ENCODE assay signal across 24 cellular contexts in the genomic region with DNA sequence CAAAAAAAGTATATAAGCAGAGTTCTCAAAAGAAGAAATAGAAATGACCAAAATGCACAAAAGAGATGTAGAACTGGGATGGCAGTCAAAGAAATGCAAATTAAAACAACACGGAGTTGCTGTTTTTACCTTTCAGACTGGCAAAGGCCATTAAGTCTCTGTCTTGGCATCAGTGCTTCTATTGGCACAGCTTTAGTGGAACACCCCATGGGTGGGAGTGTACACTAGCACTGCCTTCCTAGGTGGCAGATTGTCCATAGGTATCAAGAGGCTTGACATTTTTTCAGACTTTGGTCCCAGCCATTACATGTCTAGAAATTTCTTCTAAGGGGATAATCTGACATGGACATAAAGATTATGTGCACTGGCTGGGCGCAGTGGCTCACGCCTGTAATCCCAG.
"Had no signal": no experiment of that assay in that cellular context is flagged by ENCODE, and none has a peak within 500 bp of the region (broad histone marks: within the 10 kb centered on the region; RNA-seq: fewer than 3 reads in every experiment).

No MANE protein-coding gene starts in this region.

- H3K36me3 Mint-ChIP-seq: activated naive CD8-positive, alpha-beta T cell treated with anti-CD3 and anti-CD28 coated beads, Interleukin-2, amount 10 ng/mL, durations not matched to agents 7 days and 5 days; immature natural killer cell; natural killer cell treated with Interleukin-12 subunit alpha and Interleukin-12 subunit beta and Interleukin-15 and Interleukin-18, amount 100 ng/mL, for 72 hours; stimulated activated naive B cell treated with anti-CD40 and anti-IgM and Interleukin-4, amounts not matched to agents 10 μg/mL and 1 μg/mL and 100 μg/mL, for 72 hours had no signal

- H3K27ac Mint-ChIP-seq: activated naive CD4-positive, alpha-beta T cell treated with anti-CD3 and anti-CD28 coated beads for 36 hours; activated naive CD8-positive, alpha-beta T cell treated with anti-CD3 and anti-CD28 coated beads, Interleukin-2, amount 10 ng/mL, durations not matched to agents 7 days and 5 days; activated T-cell treated with anti-CD3 and anti-CD28 coated beads, Interleukin-2, amount 50 U/mL, for 24 hours; dendritic cell treated with granulocyte-macrophage colony-stimulating factor and Interleukin-4, amounts not matched to agents 40 ng/mL and 50 ng/mL, for 4 days; immature natural killer cell; natural killer cell treated with Interleukin-12 subunit alpha and Interleukin-12 subunit beta and Interleukin-15 and Interleukin-18, amount 100 ng/mL, for 72 hours; stimulated activated naive B cell treated with anti-CD40 and anti-IgM and Interleukin-4, amounts not matched to agents 10 μg/mL and 1 μg/mL and 100 μg/mL, for 72 hours; WTC11 had no signal

- H3K4me3 Mint-ChIP-seq: activated naive CD4-positive, alpha-beta T cell treated with anti-CD3 and anti-CD28 coated beads for 36 hours; activated naive CD8-positive, alpha-beta T cell treated with anti-CD3 and anti-CD28 coated beads, Interleukin-2, amount 10 ng/mL, durations not matched to agents 7 days and 5 days; activated T-cell treated with anti-CD3 and anti-CD28 coated beads, Interleukin-2, amount 50 U/mL, for 24 hours; dendritic cell treated with granulocyte-macrophage colony-stimulating factor and Interleukin-4, amounts not matched to agents 40 ng/mL and 50 ng/mL, for 4 days; immature natural killer cell; natural killer cell treated with Interleukin-12 subunit alpha and Interleukin-12 subunit beta and Interleukin-15 and Interleukin-18, amount 100 ng/mL, for 72 hours; stimulated activated naive B cell treated with anti-CD40 and anti-IgM and Interleukin-4, amounts not matched to agents 10 μg/mL and 1 μg/mL and 100 μg/mL, for 72 hours; WTC11 had no signal

- H3K27ac ChIP-seq: hepatocyte, left ventricle myocardium inferior, upper lobe of left lung had no signal

- H3K9me3 Mint-ChIP-seq: activated T-cell treated with anti-CD3 and anti-CD28 coated beads, Interleukin-2, amount 50 U/mL, for 24 hours; dendritic cell treated with granulocyte-macrophage colony-stimulating factor and Interleukin-4, amounts not matched to agents 40 ng/mL and 50 ng/mL, for 4 days; immature natural killer cell; natural killer cell treated with Interleukin-12 subunit alpha and Interleukin-12 subunit beta and Interleukin-15 and Interleukin-18, amount 100 ng/mL, for 72 hours; stimulated activated naive B cell treated with anti-CD40 and anti-IgM and Interleukin-4, amounts not matched to agents 10 μg/mL and 1 μg/mL and 100 μg/mL, for 72 hours had no signal

- ATAC-seq: natural killer cell treated with Interleukin-12 subunit alpha and Interleukin-12 subunit beta and Interleukin-15 and Interleukin-18, amount 100 ng/mL, for 72 hours; sciatic nerve; SK-N-SH treated with all-trans-retinoic acid at 6 μM for 48 hours; stimulated activated naive B cell treated with anti-CD40 and anti-IgM and Interleukin-4, amounts not matched to agents 10 μg/mL and 1 μg/mL and 100 μg/mL, for 72 hours; WTC11 had no signal

- H3K27me3 Mint-ChIP-seq: activated T-cell treated with anti-CD3 and anti-CD28 coated beads, Interleukin-2, amount 50 U/mL, for 24 hours; dendritic cell treated with granulocyte-macrophage colony-stimulating factor and Interleukin-4, amounts not matched to agents 40 ng/mL and 50 ng/mL, for 4 days; stimulated activated naive B cell treated with anti-CD40 and anti-IgM and Interleukin-4, amounts not matched to agents 10 μg/mL and 1 μg/mL and 100 μg/mL, for 72 hours had no signal

- DNase-seq: activated CD8-positive, alpha-beta memory T cell treated with anti-CD3 and anti-CD28 coated beads for 24 hours; activated CD8-positive, alpha-beta memory T cell treated with anti-CD3 and anti-CD28 coated beads, Interleukin-2, amount 50 U/mL, for 4 hours; activated effector memory CD4-positive, alpha-beta T cell treated with Interleukin-2 at 50 U/mL for 16 hours; activated naive CD4-positive, alpha-beta T cell treated with anti-CD3 and anti-CD28 coated beads for 36 hours; activated naive CD8-positive, alpha-beta T cell treated with anti-CD3 and anti-CD28 coated beads, Interleukin-2, amount 10 ng/mL, durations not matched to agents 7 days and 5 days; activated T-cell treated with anti-CD3 and anti-CD28 coated beads, Interleukin-2, amount 50 U/mL, for 24 hours; amniotic stem cell; effector memory CD4-positive, alpha-beta T cell; foreskin melanocyte; immature natural killer cell; left ventricle myocardium inferior; midbrain; small intestine; stimulated activated CD4-positive, alpha-beta T cell treated with anti-CD3 and anti-CD28 coated beads, Interleukin-15, amount 100 ng/mL, for 24 hours; stimulated activated CD4-positive, alpha-beta T cell treated with anti-CD3 and anti-CD28 coated beads, Interleukin-2, amount 100 ng/mL, for 48 hours; stimulated activated CD8-positive, alpha-beta memory T cell treated with anti-CD3 and anti-CD28 coated beads, Interleukin-4, amount 100 ng/mL, for 48 hours; stimulated activated naive B cell treated with anti-CD40 and anti-IgM and Interleukin-4, amounts not matched to agents 10 μg/mL and 1 μg/mL and 100 μg/mL, for 72 hours; upper lobe of left lung had no signal

- H3K4me1 Mint-ChIP-seq: activated naive CD8-positive, alpha-beta T cell treated with anti-CD3 and anti-CD28 coated beads, Interleukin-2, amount 10 ng/mL, durations not matched to agents 7 days and 5 days; immature natural killer cell; stimulated activated naive B cell treated with anti-CD40 and anti-IgM and Interleukin-4, amounts not matched to agents 10 μg/mL and 1 μg/mL and 100 μg/mL, for 72 hours had no signal
